Comparison of ENCODE assay signal across 15 cellular contexts in the genomic region with DNA sequence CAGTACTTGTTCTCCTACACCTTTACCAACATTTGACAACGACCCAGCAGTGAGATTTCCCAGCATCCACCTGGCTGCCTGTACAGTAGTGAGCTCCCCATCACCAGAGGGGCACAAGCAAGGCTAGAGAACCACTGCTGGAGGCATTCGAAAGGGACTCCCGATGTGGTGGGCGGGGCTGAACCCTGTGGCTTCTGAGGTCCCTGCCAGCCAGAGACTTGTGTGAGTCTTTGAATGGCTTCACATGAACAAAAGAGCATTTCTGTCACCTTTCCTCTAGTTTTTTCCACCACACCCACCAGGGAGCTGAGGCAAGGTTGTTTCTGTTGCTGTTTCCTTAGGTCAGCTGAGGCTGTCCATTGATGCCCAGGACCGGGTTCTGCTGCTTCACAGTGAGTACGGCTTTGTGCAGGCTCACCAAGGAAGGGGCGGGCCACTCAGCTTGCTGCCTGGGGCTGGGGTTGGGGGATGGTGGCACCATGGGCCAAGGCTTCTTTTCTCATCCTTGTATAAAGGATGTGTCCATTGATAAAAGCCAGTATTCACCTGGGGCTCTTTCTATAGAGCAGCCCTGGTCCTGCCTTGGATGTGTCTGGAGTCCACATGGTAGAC. TPM values are rescaled to one million over a fixed set of nuclear protein-coding genes. Genes with fewer than 3 reads are reported as not detected.
DNase-seq lines count a peak whose midpoint lies in the region; ATAC-seq lines count a peak whose summit lies in the region.
"Had no signal": no experiment of that assay in that cellular context is flagged by ENCODE, and none has a peak within 500 bp of the region (broad histone marks: within the 10 kb centered on the region; RNA-seq: fewer than 3 reads in every experiment).

No MANE protein-coding gene starts in this region.

- H3K27ac ChIP-seq in stomach smooth muscle (ENCODE audit: low read length): peak overlapping the region; percentile 37
- H3K27ac ChIP-seq: KMS-11 had no signal

- peaks cover 63% of the 10 kb centered on the region for H3K4me1 ChIP-seq in stomach smooth muscle (ENCODE audit: control insufficient read depth, insufficient read depth, low read length)

- peak; percentile 22 for DNase-seq in stimulated activated CD4-positive, alpha-beta T cell treated with anti-CD3 and anti-CD28 coated beads, Interleukin-1b, Interleukin-23, amount 100 ng/mL, for 48 hours
- no peak for DNase-seq in stimulated activated CD4-positive, alpha-beta T cell treated with anti-CD3 and anti-CD28 coated beads, Interleukin-4, amount 100 ng/mL, for 1 hour
- DNase-seq in activated CD4-positive, alpha-beta T cell treated with anti-CD3 and anti-CD28 coated beads, Interleukin-2, amount 50 U/mL, for 48 hours: peak; percentile 13 to 30
- peak; percentile 36 for DNase-seq in left lobe of liver (ENCODE audit: low spot score)
- no peak for DNase-seq in NCI-H345 (lab: John Stamatoyannopoulos, UW)
- DNase-seq in MG63: no peak
- DNase-seq: AML-193, amniotic stem cell, GDM1, nucleus accumbens had no signal

- ATAC-seq in left lobe of liver (no peak), HG02623 (IDR thresholded peaks at IDR 0.05; ENCODE audit: unreplicated experiment) (no peak)
- ATAC-seq: SK-N-SH treated with all-trans-retinoic acid at 6 μM for 48 hours had no signal

- H3K36me3 ChIP-seq in stomach smooth muscle (ENCODE audit: control insufficient read depth in 2 of 2, insufficient read depth in 2 of 2, low read length in 2 of 2): peaks cover 2 to 3% of the 10 kb centered on the region in 2 donors
- no peaks in the 10 kb centered on the region for H3K36me3 ChIP-seq in MG63

- H3K9me3 ChIP-seq in stomach smooth muscle (ENCODE audit: control insufficient read depth in 2 of 2, low read length in 2 of 2) (no peaks in the 10 kb centered on the region), MG63 (no peaks in the 10 kb centered on the region)

- no peak overlapping the region for H3K9ac ChIP-seq in stomach smooth muscle (ENCODE audit: low read length in 2 of 2)
- H3K9ac ChIP-seq: KMS-11 had no signal

- H3K27me3 ChIP-seq in stomach smooth muscle (ENCODE audit: control insufficient read depth in 1 of 2, insufficient read depth in 2 of 2, low read length in 2 of 2) (no peaks in the 10 kb centered on the region), MG63 (no peaks in the 10 kb centered on the region)

- H3K4me3 ChIP-seq in stomach smooth muscle (ENCODE audit: low read length in 2 of 2) (no peak overlapping the region), MG63 (no peak overlapping the region)
- H3K4me3 ChIP-seq: lung had no signal

RNA-seq across cellular contexts. Expression of a gene that starts 15.7 kb away (rescaled TPM):
- 19.5 TPM for total RNA-seq in left lobe of liver
- total RNA-seq in MG63 (2014; rRNA removed; shearing (Covaris generic); ENCODE audit: low replicate concordance): 96.9 and 148 TPM in 2 replicates

Comparison
In these comparisons a context has a peak if more than half of its experiments do, and no peak if none do; other contexts are left out.
1. DNase-seq: peak in stimulated activated CD4-positive, alpha-beta T cell treated with anti-CD3 and anti-CD28 coated beads, Interleukin-1b, Interleukin-23, amount 100 ng/mL, for 48 hours (single experiment), activated CD4-positive, alpha-beta T cell treated with anti-CD3 and anti-CD28 coated beads, Interleukin-2, amount 50 U/mL, for 48 hours (2 of 2) and left lobe of liver (single experiment); none in stimulated activated CD4-positive, alpha-beta T cell treated with anti-CD3 and anti-CD28 coated beads, Interleukin-4, amount 100 ng/mL, for 1 hour (single experiment), NCI-H345 (single experiment) and MG63 (single experiment).